In the genomic region with DNA sequence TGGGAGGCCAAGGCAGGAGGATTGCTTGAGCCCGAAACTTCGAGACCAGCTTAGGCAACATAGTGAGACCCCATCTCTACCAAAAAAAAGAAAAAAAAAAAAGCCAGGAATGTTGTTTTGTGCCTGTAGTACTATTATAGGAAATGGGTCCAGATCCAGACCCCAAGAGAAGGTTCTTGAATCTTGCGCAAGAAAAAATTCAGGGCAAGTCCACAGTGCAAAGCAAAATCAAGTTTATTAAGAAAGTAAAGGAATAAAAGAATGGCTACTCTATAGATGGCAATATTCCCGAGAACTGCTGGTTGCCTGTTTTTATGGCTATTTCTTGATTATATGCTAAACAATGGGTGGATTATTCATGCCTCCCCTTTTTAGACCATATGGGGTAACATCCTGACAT, we compare ENCODE assay signal across 17 cellular contexts.
"Had no signal": no experiment of that assay in that cellular context is flagged by ENCODE, and none has a peak within 500 bp of the region (broad histone marks: within the 10 kb centered on the region; RNA-seq: fewer than 3 reads in every experiment).

No MANE protein-coding gene starts in this region.

- H3K9me3 Mint-ChIP-seq: activated B cell treated with CpG ODN at 0.5 μM for 24 hours; activated naive CD4-positive, alpha-beta T cell treated with anti-CD3 and anti-CD28 coated beads, Interleukin-2, amount 50 U/mL, for 24 hours; dendritic cell treated with granulocyte-macrophage colony-stimulating factor and Interleukin-4, amounts not matched to agents 40 ng/mL and 50 ng/mL, for 4 days had no signal

- H3K36me3 Mint-ChIP-seq: neural progenitor cell had no signal

- H2AFZ ChIP-seq: neural progenitor cell had no signal

- H3K4me3 ChIP-seq: cardiac muscle cell, gastrocnemius medialis, neural progenitor cell, skin epidermis had no signal

- H3K9me3 ChIP-seq: gastrocnemius medialis had no signal

- H3K27ac Mint-ChIP-seq: activated B cell treated with CpG ODN at 0.5 μM for 24 hours; dendritic cell treated with granulocyte-macrophage colony-stimulating factor and Interleukin-4, amounts not matched to agents 40 ng/mL and 50 ng/mL, for 4 days; neural progenitor cell; progenitor cell of endocrine pancreas had no signal

- H3K4me2 ChIP-seq: neural progenitor cell had no signal

- ATAC-seq: esophagus mucosa, gastrocnemius medialis, left ventricle myocardium superior, SK-N-SH treated with all-trans-retinoic acid at 6 μM for 48 hours had no signal

- FAIRE-seq: TTC549 had no signal

- H3K27ac ChIP-seq: cardiac muscle cell, gastrocnemius medialis, neural progenitor cell had no signal

- H3K27me3 ChIP-seq: cardiac muscle cell, gastrocnemius medialis, neural progenitor cell had no signal

- H3K27me3 Mint-ChIP-seq: activated B cell treated with CpG ODN at 0.5 μM for 24 hours; activated naive CD4-positive, alpha-beta T cell treated with anti-CD3 and anti-CD28 coated beads, Interleukin-2, amount 50 U/mL, for 24 hours; dendritic cell treated with granulocyte-macrophage colony-stimulating factor and Interleukin-4, amounts not matched to agents 40 ng/mL and 50 ng/mL, for 4 days had no signal

- DNase-seq: activated B cell treated with CpG ODN at 0.5 μM for 24 hours; amniotic stem cell; effector CD8-positive, alpha-beta T cell; gastrocnemius medialis; left ventricle myocardium superior; SIG-M5; stimulated activated CD4-positive, alpha-beta T cell treated with anti-CD3 and anti-CD28 coated beads, Interleukin-15, amount 100 ng/mL, for 24 hours; stimulated activated CD4-positive, alpha-beta T cell treated with anti-CD3 and anti-CD28 coated beads, Interleukin-2, amount 100 ng/mL, for 48 hours had no signal

- H3K4me1 ChIP-seq: gastrocnemius medialis had no signal

- H3K4me3 Mint-ChIP-seq: activated B cell treated with CpG ODN at 0.5 μM for 24 hours; dendritic cell treated with granulocyte-macrophage colony-stimulating factor and Interleukin-4, amounts not matched to agents 40 ng/mL and 50 ng/mL, for 4 days; neural progenitor cell had no signal

- H3K36me3 ChIP-seq: cardiac muscle cell, gastrocnemius medialis, neural progenitor cell had no signal

- H3K9ac ChIP-seq: neural progenitor cell had no signal
